Comparison of ENCODE assay signal across 7 cellular contexts in the genomic region with DNA sequence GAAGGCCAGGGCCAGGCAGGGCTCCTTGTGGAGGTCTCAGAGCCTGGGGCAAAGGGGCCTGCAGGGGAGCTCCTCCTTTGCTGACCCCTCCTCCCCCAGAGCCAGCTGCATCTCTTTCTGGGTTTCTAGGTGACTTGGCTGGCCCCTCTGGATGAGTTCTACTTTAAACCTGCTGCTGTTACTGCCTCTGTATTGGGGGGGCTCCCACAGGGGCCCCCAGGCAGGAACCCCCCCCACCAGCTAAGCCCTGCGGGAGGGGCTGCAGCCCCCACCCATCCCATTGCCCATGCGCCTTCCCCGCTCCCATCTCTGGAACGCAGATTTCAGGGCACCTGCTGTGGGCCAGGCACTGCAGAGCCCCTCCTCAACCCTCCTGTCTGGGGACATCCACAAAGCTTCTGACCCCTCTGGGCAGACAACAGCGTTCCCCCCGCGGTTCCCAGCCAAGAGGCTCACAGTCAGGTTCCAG. TPM values are rescaled to one million over a fixed set of nuclear protein-coding genes. Genes with fewer than 3 reads are reported as not detected.
DNase-seq lines count a peak whose midpoint lies in the region; ATAC-seq and TF ChIP-seq lines count a peak whose summit lies in the region.

No MANE protein-coding gene starts in this region.

- RAD21 ChIA-PET in HCT116 (lab: Charles Lee; ENCODE audit: low non-redundant PET in 1 of 2, low total read pairs in 2 of 2, uncharacterized antibody in 2 of 2, unreplicated experiment in 2 of 2), result no interaction called here

- CTCF ChIA-PET in HCT116 (lab: Charles Lee), result interaction anchor here (1.1 to 1.9 kb wide), 6 partner anchors 8 to 106 kb away, joined by 3 to 7 read pairs (median 4); a partner anchor contains a TSS
- CTCF ChIA-PET in T-cell (lab: Charles Lee), result interaction anchor here in 1 of 2 donors (0.9 to 2.0 kb wide), 3 partner anchors 51 to 54 kb away, joined by 4 to 7 read pairs (median 6); no protein-coding TSS in a partner anchor

- H2AFZ ChIP-seq in HCT116 (ENCODE audit: low read depth, low read length, poor library complexity, severe bottlenecking), result no peak overlapping the region

- peaks cover 24 to 59% of the 10 kb centered on the region in 2 experiments for H3K4me1 ChIP-seq in HCT116 (ENCODE audit: control insufficient read depth in 1 of 2, insufficient read depth in 2 of 2, low read length in 2 of 2)
- H3K4me1 ChIP-seq in skeletal muscle satellite cell (ENCODE audit: control insufficient read depth, insufficient read depth, low read length), result peaks cover 28% of the 10 kb centered on the region
- peaks cover 0 to 16% of the 10 kb centered on the region in 2 donors for H3K4me1 ChIP-seq in uterus

- no peak for TF ChIP-seq RAD21 in HCT116 (IDR thresholded peaks at IDR 0.05; ENCODE audit: low read depth)

- H3K4me2 ChIP-seq in HCT116 (ENCODE audit: low read length) (peak overlapping the region; percentile 95), skeletal muscle satellite cell (ENCODE audit: low read length) (peak overlapping the region; percentile 88)

- peak overlapping the region; percentile 89; the same call in 1 of the 2 replicates for H3K27ac ChIP-seq in HCT116 (ENCODE audit: low read depth, low read length)
- H3K27ac ChIP-seq in uterus, result peak overlapping the region in 1 of 2 donors; percentile 63

- peaks cover 1 to 12% of the 10 kb centered on the region in 2 experiments; a peak in 2 of 4 replicates for H3K36me3 ChIP-seq in HCT116 (ENCODE audit: control insufficient read depth in 1 of 2, insufficient read depth in 2 of 2, low read length in 2 of 2)
- H3K36me3 ChIP-seq in skeletal muscle satellite cell (ENCODE audit: insufficient read depth, low read length), result peaks cover 15% of the 10 kb centered on the region
- H3K36me3 ChIP-seq in uterus, result no peaks in the 10 kb centered on the region

- H3K27me3 Mint-ChIP-seq in T-cell, result no peaks in the 10 kb centered on the region

- H3K9me3 Mint-ChIP-seq in T-cell, result no peaks in the 10 kb centered on the region

- H3K9me2 ChIP-seq in HCT116 (ENCODE audit: insufficient read depth), result no peaks in the 10 kb centered on the region

- DNase-seq in HCT116 (ENCODE audit: low read depth, low spot score) (no peak), T-cell (no peak), foreskin fibroblast (no peak), middle frontal gyrus (ENCODE audit: extremely low spot score, low spot score) (no peak), uterus (no peak)

- H3K27me3 ChIP-seq in HCT116 (ENCODE audit: insufficient read depth, low read length) (no peaks in the 10 kb centered on the region), skeletal muscle satellite cell (ENCODE audit: control insufficient read depth, insufficient read depth, low read length) (no peaks in the 10 kb centered on the region), uterus (no peaks in the 10 kb centered on the region)

- ATAC-seq in HCT116, result no peak
- ATAC-seq in T-cell (replicated peaks in 1 of 4), result no peak
- no peak for ATAC-seq in HG02588 (IDR thresholded peaks at IDR 0.05; ENCODE audit: unreplicated experiment)

- H3K4me3 ChIP-seq in HCT116 (replicated peaks in 1 of 2; ENCODE audit: low read depth in 1 of 2, low read length in 2 of 2) (peak overlapping the region; percentile 62 to 98), foreskin fibroblast (ENCODE audit: low read depth in 1 of 2, low read length in 2 of 2) (peak overlapping the region; percentile 60 to 65), skeletal muscle satellite cell (ENCODE audit: low read length) (peak overlapping the region; percentile 92), uterus (peak overlapping the region in 1 of 2 donors; percentile 88)

- H3K36me3 Mint-ChIP-seq in T-cell, result no peaks in the 10 kb centered on the region

- TF ChIP-seq POLR2A in HCT116 (IDR thresholded peaks at IDR 0.05; ENCODE audit: borderline replicate concordance, extremely low read depth, insufficient read depth, insufficient read length) (no peak), uterus (IDR thresholded peaks at IDR 0.05) (no peak)

- peaks cover 24 to 27% (median 24%) of the 10 kb centered on the region in 3 donors for H3K4me1 Mint-ChIP-seq in T-cell

- POLR2A ChIA-PET in HCT116 (lab: Charles Lee) (interaction anchor here (1.0 to 1.6 kb wide), 3 partner anchors 9 to 68 kb away, joined by 4 to 6 read pairs (median 4); a partner anchor contains a TSS), T-cell (lab: Charles Lee) (no interaction called here)

- H3K79me2 ChIP-seq in HCT116 (ENCODE audit: insufficient read depth, low read length), result peaks cover 45% of the 10 kb centered on the region

- no TSS peak for BruUV-seq in HCT116 (replicated peaks; lab: Mats Ljungman, UMichigan)

- TF ChIP-seq CTCF in HCT116 (IDR thresholded peaks at IDR 0.05 in 2 of 3, conservative IDR thresholded peaks at IDR 0.05 in 1 of 3; ENCODE audit: borderline replicate concordance in 1 of 3, insufficient read depth in 1 of 3, low read depth in 2 of 3, low read length in 2 of 3) (no peak), foreskin fibroblast (IDR thresholded peaks at IDR 0.05; ENCODE audit: low read depth, low read length) (no peak), uterus (IDR thresholded peaks at IDR 0.05) (no peak)

- no peaks in the 10 kb centered on the region for H4K20me1 ChIP-seq in HCT116 (ENCODE audit: insufficient read depth)

- intact Hi-C loops in HCT116 (cut with micrococcal nuclease), result loop anchor here (2.0 kb wide), 1 partner anchor 54 kb away; a partner anchor contains a TSS
- intact Hi-C loops in uterus (cut with DNase I; ENCODE audit: low total_unique reads), result no loop called here

- H3K9ac ChIP-seq in HCT116 (ENCODE audit: low read length) (peak overlapping the region; percentile 97), skeletal muscle satellite cell (ENCODE audit: low read depth, low read length) (peak overlapping the region; percentile 62)

- peak overlapping the region; percentile 78 to 89 (median 83) for H3K4me3 Mint-ChIP-seq in T-cell

- H3K9me3 ChIP-seq in HCT116 (ENCODE audit: control insufficient read depth in 1 of 2, insufficient read depth in 1 of 2, low read depth in 1 of 2, low read length in 2 of 2), result no peaks in the 10 kb centered on the region
- no peaks in the 10 kb centered on the region for H3K9me3 ChIP-seq in skeletal muscle satellite cell (replicated peaks; ENCODE audit: low read length)
- no peaks in the 10 kb centered on the region for H3K9me3 ChIP-seq in uterus

- no peak overlapping the region for H3K27ac Mint-ChIP-seq in T-cell

TF ChIP-seq in HCT116, 20 proteins besides CTCF, POLR2A, EP300 and RAD21 (continues in another document):
- TF ChIP-seq, protein P1, sequence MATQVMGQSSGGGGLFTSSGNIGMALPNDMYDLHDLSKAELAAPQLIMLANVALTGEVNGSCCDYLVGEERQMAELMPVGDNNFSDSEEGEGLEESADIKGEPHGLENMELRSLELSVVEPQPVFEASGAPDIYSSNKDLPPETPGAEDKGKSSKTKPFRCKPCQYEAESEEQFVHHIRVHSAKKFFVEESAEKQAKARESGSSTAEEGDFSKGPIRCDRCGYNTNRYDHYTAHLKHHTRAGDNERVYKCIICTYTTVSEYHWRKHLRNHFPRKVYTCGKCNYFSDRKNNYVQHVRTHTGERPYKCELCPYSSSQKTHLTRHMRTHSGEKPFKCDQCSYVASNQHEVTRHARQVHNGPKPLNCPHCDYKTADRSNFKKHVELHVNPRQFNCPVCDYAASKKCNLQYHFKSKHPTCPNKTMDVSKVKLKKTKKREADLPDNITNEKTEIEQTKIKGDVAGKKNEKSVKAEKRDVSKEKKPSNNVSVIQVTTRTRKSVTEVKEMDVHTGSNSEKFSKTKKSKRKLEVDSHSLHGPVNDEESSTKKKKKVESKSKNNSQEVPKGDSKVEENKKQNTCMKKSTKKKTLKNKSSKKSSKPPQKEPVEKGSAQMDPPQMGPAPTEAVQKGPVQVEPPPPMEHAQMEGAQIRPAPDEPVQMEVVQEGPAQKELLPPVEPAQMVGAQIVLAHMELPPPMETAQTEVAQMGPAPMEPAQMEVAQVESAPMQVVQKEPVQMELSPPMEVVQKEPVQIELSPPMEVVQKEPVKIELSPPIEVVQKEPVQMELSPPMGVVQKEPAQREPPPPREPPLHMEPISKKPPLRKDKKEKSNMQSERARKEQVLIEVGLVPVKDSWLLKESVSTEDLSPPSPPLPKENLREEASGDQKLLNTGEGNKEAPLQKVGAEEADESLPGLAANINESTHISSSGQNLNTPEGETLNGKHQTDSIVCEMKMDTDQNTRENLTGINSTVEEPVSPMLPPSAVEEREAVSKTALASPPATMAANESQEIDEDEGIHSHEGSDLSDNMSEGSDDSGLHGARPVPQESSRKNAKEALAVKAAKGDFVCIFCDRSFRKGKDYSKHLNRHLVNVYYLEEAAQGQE (IDR thresholded peaks at IDR 0.05; ENCODE audit: low read depth), result no peak
- no peak for TF ChIP-seq YY1 (IDR thresholded peaks at IDR 0.05; ENCODE audit: extremely low read depth, insufficient replicate concordance, low read depth, low read length)
- no peak for TF ChIP-seq CBX3 (IDR thresholded peaks at IDR 0.05; ENCODE audit: low read depth)
- TF ChIP-seq ZNF274 (IDR thresholded peaks at IDR 0.05; ENCODE audit: low read depth, low read length), result no peak
- TF ChIP-seq EZH2 (IDR thresholded peaks at IDR 0.05), result no peak
- TF ChIP-seq SRF (IDR thresholded peaks at IDR 0.05; ENCODE audit: low read depth), result no peak
- TF ChIP-seq JUND (IDR thresholded peaks at IDR 0.05), result no peak
- TF ChIP-seq SIN3A (IDR thresholded peaks at IDR 0.05; ENCODE audit: low read depth), result no peak

RNA-seq across cellular contexts. Expression of a gene that starts 0.9 kb away (rescaled TPM):
- total RNA-seq in HCT116 (2021; ENCODE audit: unreplicated experiment), result 106 TPM
- 74.1 and 79.0 TPM in 2 replicates for polyA plus RNA-seq in HCT116 (2012)
- total RNA-seq in T-cell, result 10 to 100 TPM in 3 of 5 donors, 1 to 10 TPM in 2; 3.6 to 14.9 (median 11.2) TPM
- total RNA-seq in skeletal muscle satellite cell (2012; rRNA removed), result 39.8 and 44.6 TPM in 2 replicates
- 10 to 100 TPM in 3 of 4 donors, 1 to 10 TPM in 1; 10.0 to 39.5 (median 21.8) TPM for total RNA-seq in uterus

RNA-seq across cellular contexts. Expression of a gene that starts 3.7 kb away (rescaled TPM):
- 332 TPM for total RNA-seq in HCT116 (2021; ENCODE audit: unreplicated experiment)
- polyA plus RNA-seq in HCT116 (2012), result 232 and 272 TPM in 2 replicates
- total RNA-seq in T-cell, result 100 to 1,000 TPM in 1 of 5 donors, 10 to 100 TPM in 4; 31.2 to 143 (median 88.1) TPM
- 258 and 350 TPM in 2 replicates for total RNA-seq in skeletal muscle satellite cell (2012; rRNA removed)
- total RNA-seq in uterus, result 10 to 100 TPM in 3 of 4 donors, 1 to 10 TPM in 1; 9.5 to 63.4 (median 28.3) TPM

RNA-seq across cellular contexts. Expression of a gene that starts 9.5 kb away (rescaled TPM):
- total RNA-seq in HCT116 (2021; ENCODE audit: unreplicated experiment) (69.2 TPM), T-cell (10 to 100 TPM; 17.9 to 53.0 (median 42.9) TPM), uterus (10 to 100 TPM; 22.3 to 74.0 (median 37.7) TPM)
- polyA plus RNA-seq in HCT116 (2012), result 140 and 147 TPM in 2 replicates
- 31.0 and 47.1 TPM in 2 replicates for total RNA-seq in skeletal muscle satellite cell (2012; rRNA removed)

RNA-seq across cellular contexts. Expression of a gene that starts 16.1 kb away (rescaled TPM):
- 47.5 TPM for total RNA-seq in HCT116 (2021; ENCODE audit: unreplicated experiment)
- polyA plus RNA-seq in HCT116 (2012), result 30.4 and 37.7 TPM in 2 replicates
- 10 to 100 TPM; 47.9 to 80.7 (median 76.0) TPM for total RNA-seq in T-cell
- 20.3 and 30.1 TPM in 2 replicates for total RNA-seq in skeletal muscle satellite cell (2012; rRNA removed)
- 100 to 1,000 TPM in 1 of 4 donors, 10 to 100 TPM in 3; 20.0 to 120 (median 26.0) TPM for total RNA-seq in uterus

RNA-seq across cellular contexts. Expression of a gene that starts 20.1 kb away (rescaled TPM):
- total RNA-seq in HCT116 (2021; ENCODE audit: unreplicated experiment) (25.8 TPM), T-cell (10 to 100 TPM; 46.2 to 64.7 (median 51.4) TPM), uterus (10 to 100 TPM in 2 of 4 donors, 1 to 10 TPM in 1, not detected in 1; 7.9 to 28.6 (median 16.6) TPM)
- polyA plus RNA-seq in HCT116 (2012), result 31.7 and 34.5 TPM in 2 replicates
- 7.9 and 9.4 TPM in 2 replicates for total RNA-seq in skeletal muscle satellite cell (2012; rRNA removed)
